ENCODE assay signal across 21 cellular contexts in the genomic region with DNA sequence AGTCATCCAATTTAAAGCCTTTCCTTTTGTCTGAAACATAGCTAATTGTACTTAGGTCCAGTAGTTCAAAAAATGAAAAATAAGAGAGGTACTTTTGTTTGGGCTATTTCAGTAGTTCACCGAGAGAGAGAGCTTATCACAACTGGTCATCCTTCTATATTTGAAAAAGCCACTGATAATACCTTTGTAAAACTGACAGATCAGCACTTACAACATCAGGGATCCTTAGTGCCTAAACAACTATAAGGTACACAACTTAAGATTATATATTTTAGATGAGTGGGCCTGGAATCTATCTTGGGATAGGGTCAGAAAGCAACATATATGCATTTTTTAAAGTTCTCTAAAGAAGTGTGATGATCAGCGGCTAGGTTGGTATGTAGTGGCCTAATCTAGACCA.
"Had no signal": no experiment of that assay in that cellular context is flagged by ENCODE, and none has a peak within 500 bp of the region (broad histone marks: within the 10 kb centered on the region; RNA-seq: fewer than 3 reads in every experiment).

No MANE protein-coding gene starts in this region.

- H3K36me3 ChIP-seq: esophagus muscularis mucosa, gastroesophageal sphincter, heart left ventricle, left lung, lower lobe of right lung had no signal

- H3K4me1 ChIP-seq: esophagus muscularis mucosa, foreskin keratinocyte, gastroesophageal sphincter, heart left ventricle, left lung, lower lobe of right lung had no signal

- H3K9me3 ChIP-seq: esophagus muscularis mucosa, gastroesophageal sphincter, heart left ventricle, left lung, lower lobe of right lung, mucosa of descending colon had no signal

- H3K79me2 ChIP-seq: hepatocyte had no signal

- H2AFZ ChIP-seq: hepatocyte had no signal

- H3K4me3 ChIP-seq: coronary artery, dorsolateral prefrontal cortex, esophagus muscularis mucosa, gastroesophageal sphincter, heart left ventricle, hepatocyte, left lung, lower lobe of right lung, mucosa of descending colon had no signal

- H3K27ac ChIP-seq: coronary artery, dorsolateral prefrontal cortex, esophagus muscularis mucosa, foreskin keratinocyte, gastroesophageal sphincter, heart left ventricle, hepatocyte, left lung, lower lobe of right lung had no signal

- H3K4me2 ChIP-seq: hepatocyte had no signal

- DNase-seq: dermis blood vessel endothelial cell; dorsolateral prefrontal cortex; effector CD4-positive, alpha-beta T cell; effector memory CD4-positive, alpha-beta T cell; foreskin keratinocyte; heart left ventricle; hypothalamus; immature natural killer cell; left cardiac atrium; left lung; left ventricle myocardium superior; lower lobe of right lung; mesenchymal stem cell; mucosa of descending colon; naive B cell had no signal

- FAIRE-seq: endothelial cell of umbilical vein, keratinocyte had no signal

- H3K27me3 ChIP-seq: esophagus muscularis mucosa, foreskin keratinocyte, gastroesophageal sphincter, heart left ventricle, hepatocyte, left lung had no signal

- ATAC-seq: foreskin keratinocyte, gastroesophageal sphincter, heart left ventricle, left cardiac atrium, left lung, left ventricle myocardium superior, lower lobe of right lung, mucosa of descending colon had no signal
